In the genomic region with DNA sequence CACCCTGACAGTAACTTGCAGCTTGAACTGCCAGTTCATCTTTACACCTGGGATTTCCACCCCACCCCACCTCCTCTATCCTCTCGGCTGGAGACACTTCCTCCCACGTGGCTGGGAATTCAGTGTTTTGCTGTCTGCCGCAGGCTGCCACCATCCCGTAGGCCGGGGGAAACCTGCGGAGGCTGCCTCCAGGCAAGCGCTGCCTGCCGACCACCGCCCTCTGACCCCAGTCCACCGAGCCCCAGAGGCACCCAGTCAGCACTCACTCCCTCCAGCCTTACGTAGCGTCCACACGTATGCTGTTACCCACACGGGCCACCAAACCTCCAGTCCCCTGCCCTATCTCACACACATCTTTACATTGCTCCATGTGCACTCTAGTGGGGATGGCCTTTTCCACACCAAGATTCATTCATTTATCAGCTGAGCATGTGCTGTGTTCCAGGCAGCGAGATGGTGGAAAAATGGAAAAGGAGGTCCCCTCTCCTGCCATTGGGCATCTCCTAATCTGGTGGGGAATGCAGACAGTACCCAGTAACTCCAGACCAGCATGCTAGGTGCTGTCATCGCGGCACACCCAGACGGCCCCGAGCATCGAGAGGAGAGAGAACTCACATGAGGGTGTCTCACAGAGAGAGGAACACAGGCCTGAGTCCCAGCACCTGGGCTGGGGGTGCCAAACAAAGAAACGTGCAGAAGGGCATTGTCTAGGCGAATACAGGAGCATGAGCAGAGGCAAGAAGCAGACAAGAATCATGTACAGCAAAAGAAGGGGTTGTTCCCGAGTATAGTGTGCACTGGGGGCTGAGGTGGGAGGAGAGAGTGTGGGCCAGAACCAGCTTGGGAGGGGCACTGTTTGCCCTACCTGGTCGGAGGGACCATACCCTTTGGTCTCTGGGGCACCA, we compare ENCODE assay signal across 20 cellular contexts.
DNase-seq lines count a peak whose midpoint lies in the region; ATAC-seq and TF ChIP-seq lines count a peak whose summit lies in the region.
"Had no signal": no experiment of that assay in that cellular context is flagged by ENCODE, and none has a peak within 500 bp of the region (broad histone marks: within the 10 kb centered on the region; RNA-seq: fewer than 3 reads in every experiment).

No MANE protein-coding gene starts in this region.

- peak overlapping the region; percentile 40; the same call in 1 of the 2 replicates for H3K4me3 ChIP-seq in Karpas-422 (ENCODE audit: low read length)
- H3K4me3 ChIP-seq in endodermal cell (ENCODE audit: low read length): no peak overlapping the region
- H3K4me3 ChIP-seq in WERI-Rb-1 (ENCODE audit: low read depth, low read length): no peak overlapping the region
- H3K4me3 ChIP-seq: body of pancreas, GM23338 had no signal

- no peaks in the 10 kb centered on the region for H3K9me3 ChIP-seq in Karpas-422 (ENCODE audit: low read length)
- no peaks in the 10 kb centered on the region for H3K9me3 ChIP-seq in endodermal cell (ENCODE audit: control insufficient read depth, low read length)
- H3K9me3 ChIP-seq in WERI-Rb-1 (ENCODE audit: severe bottlenecking): no peaks in the 10 kb centered on the region
- H3K9me3 ChIP-seq: body of pancreas had no signal

- TF ChIP-seq CTCF in endodermal cell (conservative IDR thresholded peaks at IDR 0.05): no peak
- no peak for TF ChIP-seq CTCF in WERI-Rb-1 (IDR thresholded peaks at IDR 0.05; ENCODE audit: low read depth, low read length)

- intact Hi-C loops in activated CD4-positive, alpha-beta T cell treated with anti-CD3 and anti-CD28 coated beads for 36 hours (cut with DNase I, micrococcal nuclease): no loop called here
- intact Hi-C loops in posterior vena cava (cut with DNase I): loop anchor here in 1 of 2 donors (10.0 kb wide), 2 partner anchors 99 to 161 kb away; no protein-coding TSS in a partner anchor

- no peaks in the 10 kb centered on the region for H3K36me3 Mint-ChIP-seq in activated CD4-positive, alpha-beta T cell treated with anti-CD3 and anti-CD28 coated beads, Interleukin-2, amount 10 ng/mL, durations not matched to agents 7 days and 5 days (ENCODE audit: low read depth)
- H3K36me3 Mint-ChIP-seq in activated CD4-positive, alpha-beta T cell treated with anti-CD3 and anti-CD28 coated beads for 36 hours (ENCODE audit: low read depth): no peaks in the 10 kb centered on the region
- H3K36me3 Mint-ChIP-seq in endodermal cell (ENCODE audit: low read depth): peaks cover 4% of the 10 kb centered on the region
- H3K36me3 Mint-ChIP-seq in activated T-cell treated with anti-CD3 and anti-CD28 coated beads, Interleukin-2, amount 50 U/mL, for 72 hours (ENCODE audit: insufficient read depth in 2 of 2): no peaks in the 10 kb centered on the region
- H3K36me3 Mint-ChIP-seq: activated naive CD4-positive, alpha-beta T cell treated with anti-CD3 and anti-CD28 coated beads, Interleukin-2, amount 10 ng/mL, durations not matched to agents 7 days and 5 days; CD4-positive, alpha-beta memory T cell; WTC11 had no signal

- peak overlapping the region; percentile 60 for H3K4me2 ChIP-seq in Karpas-422 (ENCODE audit: low read depth, low read length, poor library complexity, severe bottlenecking)
- H3K4me2 ChIP-seq: GM23338 had no signal

- CTCF ChIA-PET in activated CD4-positive, alpha-beta T cell treated with anti-CD3 and anti-CD28 coated beads, Interleukin-2, amount 10 ng/mL, durations not matched to agents 7 days and 5 days (lab: Charles Lee): interaction anchor here (0.6 to 1.9 kb wide), 2 partner anchors 10 to 732 kb away, joined by 4 read pairs; no protein-coding TSS in a partner anchor
- CTCF ChIA-PET in activated CD4-positive, alpha-beta T cell treated with anti-CD3 and anti-CD28 coated beads for 36 hours (lab: Charles Lee): no interaction called here

- no peak overlapping the region for H3K27ac ChIP-seq in Karpas-422 (ENCODE audit: low read length)
- no peak overlapping the region for H3K27ac ChIP-seq in endodermal cell (ENCODE audit: low read depth, low read length)
- H3K27ac ChIP-seq in WERI-Rb-1: no peak overlapping the region
- H3K27ac ChIP-seq: body of pancreas, RWPE1 had no signal

- H3K9ac ChIP-seq in Karpas-422 (ENCODE audit: low read length) (peak overlapping the region; percentile 46), endodermal cell (ENCODE audit: extremely low read depth, low read length, poor library complexity, severe bottlenecking) (no peak overlapping the region)

- no peak overlapping the region for H2AFZ ChIP-seq in Karpas-422 (ENCODE audit: low read length)
- H2AFZ ChIP-seq: GM23338 had no signal

- peaks cover 30% of the 10 kb centered on the region for H3K4me1 ChIP-seq in Karpas-422 (ENCODE audit: low read length)
- peaks cover 17% of the 10 kb centered on the region for H3K4me1 ChIP-seq in endodermal cell (ENCODE audit: control insufficient read depth, insufficient read depth, low read length)

- POLR2A ChIA-PET in activated CD4-positive, alpha-beta T cell treated with anti-CD3 and anti-CD28 coated beads, Interleukin-2, amount 10 ng/mL, durations not matched to agents 7 days and 5 days (lab: Charles Lee): no interaction called here
- POLR2A ChIA-PET in activated CD4-positive, alpha-beta T cell treated with anti-CD3 and anti-CD28 coated beads for 36 hours (lab: Charles Lee): no interaction called here

- H3K27ac Mint-ChIP-seq in activated CD4-positive, alpha-beta T cell treated with anti-CD3 and anti-CD28 coated beads, Interleukin-2, amount 10 ng/mL, durations not matched to agents 7 days and 5 days: peak overlapping the region; percentile 54
- no peak overlapping the region for H3K27ac Mint-ChIP-seq in activated CD4-positive, alpha-beta T cell treated with anti-CD3 and anti-CD28 coated beads for 36 hours
- H3K27ac Mint-ChIP-seq in endodermal cell: peak overlapping the region; percentile 14
- no peak overlapping the region for H3K27ac Mint-ChIP-seq in activated T-cell treated with anti-CD3 and anti-CD28 coated beads, Interleukin-2, amount 50 U/mL, for 72 hours
- H3K27ac Mint-ChIP-seq: activated naive CD4-positive, alpha-beta T cell treated with anti-CD3 and anti-CD28 coated beads, Interleukin-2, amount 10 ng/mL, durations not matched to agents 7 days and 5 days; GM23338; WTC11 had no signal

- WGBS in endodermal cell (ENCODE audit: insufficient coverage in 1 of 2, insufficient read length in 1 of 2), 2 experiments: 88 to 96% methylated on average over 5 to 24 of the region's 24 CpGs

- no peaks in the 10 kb centered on the region for H3K27me3 Mint-ChIP-seq in activated CD4-positive, alpha-beta T cell treated with anti-CD3 and anti-CD28 coated beads, Interleukin-2, amount 10 ng/mL, durations not matched to agents 7 days and 5 days
- no peaks in the 10 kb centered on the region for H3K27me3 Mint-ChIP-seq in activated CD4-positive, alpha-beta T cell treated with anti-CD3 and anti-CD28 coated beads for 36 hours
- no peaks in the 10 kb centered on the region for H3K27me3 Mint-ChIP-seq in endodermal cell (ENCODE audit: insufficient read depth)
- no peaks in the 10 kb centered on the region for H3K27me3 Mint-ChIP-seq in activated T-cell treated with anti-CD3 and anti-CD28 coated beads, Interleukin-2, amount 50 U/mL, for 72 hours (ENCODE audit: low read depth)
- H3K27me3 Mint-ChIP-seq: CD4-positive, alpha-beta memory T cell had no signal

- no peaks in the 10 kb centered on the region for H4K20me1 ChIP-seq in Karpas-422 (ENCODE audit: insufficient read depth, low read depth, low read length)

- no peak for ATAC-seq in activated CD4-positive, alpha-beta T cell treated with anti-CD3 and anti-CD28 coated beads for 36 hours
- no peak for ATAC-seq in activated T-cell treated with anti-CD3 and anti-CD28 coated beads, Interleukin-2, amount 50 U/mL, for 72 hours (replicated peaks in 1 of 2)
- ATAC-seq: body of pancreas, GM23338, WTC11 had no signal

- no peak overlapping the region for H3K4me3 Mint-ChIP-seq in activated CD4-positive, alpha-beta T cell treated with anti-CD3 and anti-CD28 coated beads, Interleukin-2, amount 10 ng/mL, durations not matched to agents 7 days and 5 days
- no peak overlapping the region for H3K4me3 Mint-ChIP-seq in activated CD4-positive, alpha-beta T cell treated with anti-CD3 and anti-CD28 coated beads for 36 hours
- H3K4me3 Mint-ChIP-seq in endodermal cell: no peak overlapping the region
- H3K4me3 Mint-ChIP-seq in activated T-cell treated with anti-CD3 and anti-CD28 coated beads, Interleukin-2, amount 50 U/mL, for 72 hours: no peak overlapping the region
- H3K4me3 Mint-ChIP-seq: activated naive CD4-positive, alpha-beta T cell treated with anti-CD3 and anti-CD28 coated beads, Interleukin-2, amount 10 ng/mL, durations not matched to agents 7 days and 5 days; CD4-positive, alpha-beta memory T cell; GM23338; WTC11 had no signal

- H3K9me3 Mint-ChIP-seq in activated CD4-positive, alpha-beta T cell treated with anti-CD3 and anti-CD28 coated beads, Interleukin-2, amount 10 ng/mL, durations not matched to agents 7 days and 5 days: no peaks in the 10 kb centered on the region
- H3K9me3 Mint-ChIP-seq in activated CD4-positive, alpha-beta T cell treated with anti-CD3 and anti-CD28 coated beads for 36 hours (ENCODE audit: low read depth): no peaks in the 10 kb centered on the region
- H3K9me3 Mint-ChIP-seq in endodermal cell: no peaks in the 10 kb centered on the region
- H3K9me3 Mint-ChIP-seq in activated T-cell treated with anti-CD3 and anti-CD28 coated beads, Interleukin-2, amount 50 U/mL, for 72 hours: no peaks in the 10 kb centered on the region
- H3K9me3 Mint-ChIP-seq: activated naive CD4-positive, alpha-beta T cell treated with anti-CD3 and anti-CD28 coated beads, Interleukin-2, amount 10 ng/mL, durations not matched to agents 7 days and 5 days; CD4-positive, alpha-beta memory T cell; GM23338; WTC11 had no signal

- DNase-seq in activated CD4-positive, alpha-beta T cell treated with anti-CD3 and anti-CD28 coated beads, Interleukin-2, amount 10 ng/mL, durations not matched to agents 7 days and 5 days: no peak
- DNase-seq in activated CD4-positive, alpha-beta T cell treated with anti-CD3 and anti-CD28 coated beads for 36 hours: no peak
- DNase-seq in Karpas-422: no peak
- DNase-seq in endodermal cell: no peak
- peak; percentile 16 for DNase-seq in posterior vena cava (ENCODE audit: low spot score)
- no peak for DNase-seq in activated T-cell treated with anti-CD3 and anti-CD28 coated beads, Interleukin-2, amount 50 U/mL, for 72 hours
- no peak for DNase-seq in WERI-Rb-1
- no peak for DNase-seq in middle frontal gyrus (ENCODE audit: extremely low spot score, low spot score)
- DNase-seq: 8988T; activated CD8-positive, alpha-beta memory T cell treated with anti-CD3 and anti-CD28 coated beads, Interleukin-2, amount 50 U/mL, for 48 hours; activated naive CD4-positive, alpha-beta T cell treated with anti-CD3 and anti-CD28 coated beads, Interleukin-2, amount 10 ng/mL, durations not matched to agents 7 days and 5 days; body of pancreas; Kasumi-1; NCI-H82; stimulated activated naive CD4-positive, alpha-beta T cell treated with Interleukin-2 at 50 U/mL for 16 hours; T-helper 1 cell had no signal

- H3K36me3 ChIP-seq in Karpas-422 (ENCODE audit: insufficient read depth, low read length) (no peaks in the 10 kb centered on the region), endodermal cell (ENCODE audit: control insufficient read depth, insufficient read depth, low read length) (peaks cover 7% of the 10 kb centered on the region), WERI-Rb-1 (peaks cover 6% of the 10 kb centered on the region; the same call in 1 of the 2 replicates)

- H3K27me3 ChIP-seq in Karpas-422 (ENCODE audit: low read length) (no peaks in the 10 kb centered on the region), endodermal cell (ENCODE audit: control insufficient read depth, insufficient read depth, low read length, poor library complexity, severe bottlenecking) (no peaks in the 10 kb centered on the region), WERI-Rb-1 (ENCODE audit: insufficient read depth, low read depth, severe bottlenecking) (no peaks in the 10 kb centered on the region)
- H3K27me3 ChIP-seq: body of pancreas had no signal

- H3K79me2 ChIP-seq in Karpas-422 (ENCODE audit: low read length): no peaks in the 10 kb centered on the region

- H3K9me2 ChIP-seq in Karpas-422 (replicated peaks; ENCODE audit: insufficient read depth, low read length): no peaks in the 10 kb centered on the region

- peaks cover 11% of the 10 kb centered on the region for H3K4me1 Mint-ChIP-seq in activated CD4-positive, alpha-beta T cell treated with anti-CD3 and anti-CD28 coated beads, Interleukin-2, amount 10 ng/mL, durations not matched to agents 7 days and 5 days
- H3K4me1 Mint-ChIP-seq in activated CD4-positive, alpha-beta T cell treated with anti-CD3 and anti-CD28 coated beads for 36 hours: peaks cover 13% of the 10 kb centered on the region
- H3K4me1 Mint-ChIP-seq in endodermal cell: peaks cover 49% of the 10 kb centered on the region
- peaks cover 13% of the 10 kb centered on the region for H3K4me1 Mint-ChIP-seq in activated T-cell treated with anti-CD3 and anti-CD28 coated beads, Interleukin-2, amount 50 U/mL, for 72 hours (ENCODE audit: low read depth)

Comparison
In these comparisons a context has a peak if more than half of its experiments do, and no peak if none do; other contexts are left out.
1. H3K27ac Mint-ChIP-seq: peak in activated CD4-positive, alpha-beta T cell treated with anti-CD3 and anti-CD28 coated beads, Interleukin-2, amount 10 ng/mL, durations not matched to agents 7 days and 5 days (single experiment) and endodermal cell (single experiment); none in activated CD4-positive, alpha-beta T cell treated with anti-CD3 and anti-CD28 coated beads for 36 hours (single experiment) and activated T-cell treated with anti-CD3 and anti-CD28 coated beads, Interleukin-2, amount 50 U/mL, for 72 hours (single experiment).